17 cellular contexts compared by ENCODE assay signal in the genomic region with DNA sequence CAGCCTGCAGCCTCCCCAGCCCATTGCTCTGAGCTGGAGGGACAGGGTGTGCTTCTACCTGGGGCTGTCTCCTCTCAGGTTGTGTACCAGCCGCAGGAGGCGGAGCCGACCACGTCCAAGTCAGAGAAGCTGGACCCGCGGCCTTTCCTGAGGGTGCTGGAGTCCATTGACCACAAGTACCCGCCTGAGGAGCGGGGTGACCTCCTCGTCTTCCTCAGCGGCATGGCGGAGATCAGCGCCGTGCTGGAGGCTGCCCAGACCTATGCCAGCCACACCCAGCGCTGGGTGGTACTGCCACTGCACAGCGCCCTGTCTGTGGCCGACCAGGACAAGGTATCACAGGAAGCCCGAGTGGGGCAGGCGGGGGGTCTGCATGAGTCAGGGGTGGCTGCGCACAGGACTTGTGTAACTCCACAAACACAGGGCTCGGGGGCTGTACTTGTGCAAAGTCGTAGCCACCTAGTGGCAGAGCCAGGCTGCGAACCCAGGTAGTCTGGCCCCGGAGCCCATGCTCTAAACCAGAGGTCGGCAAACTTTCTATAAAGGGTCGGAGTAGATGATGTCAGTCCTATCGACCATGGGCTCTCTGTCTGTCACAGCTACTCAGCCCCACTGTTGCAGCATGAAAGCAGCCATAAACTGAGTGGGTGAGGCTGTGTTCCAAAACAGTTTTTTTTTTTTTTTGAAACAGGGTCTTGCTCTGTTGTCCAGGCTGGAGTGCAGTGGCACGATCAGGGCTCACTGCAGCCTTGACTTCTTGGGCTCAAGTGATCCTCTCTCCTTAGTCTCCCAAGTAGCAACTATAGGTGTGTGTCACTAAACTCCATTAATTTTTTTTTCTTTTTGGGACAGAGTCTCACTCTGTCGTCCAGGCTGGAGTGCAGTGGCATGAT. TPM values are rescaled to one million over a fixed set of nuclear protein-coding genes. Genes with fewer than 3 reads are reported as not detected.
A peak's percentile ranks its signal among the peaks of the same experiment; 100 is the strongest.
DNase-seq lines count a peak whose midpoint lies in the region; ATAC-seq and TF ChIP-seq lines count a peak whose summit lies in the region.
"Had no signal": no experiment of that assay in that cellular context is flagged by ENCODE, and none has a peak within 500 bp of the region (broad histone marks: within the 10 kb centered on the region; RNA-seq: fewer than 3 reads in every experiment).

No MANE protein-coding gene starts in this region.

- no TSS peak for BruUV-seq in OCI-LY7 (replicated peaks; lab: Mats Ljungman, UMichigan)

- TF ChIP-seq CTCF in GM06990 (IDR thresholded peaks at IDR 0.05; ENCODE audit: insufficient read depth, low read length, poor library complexity, severe bottlenecking): peak; percentile 34
- TF ChIP-seq CTCF in OCI-LY7 (conservative IDR thresholded peaks at IDR 0.05; ENCODE audit: low read length): peak; percentile 67
- peak; percentile 6 for TF ChIP-seq CTCF in fibroblast of the aortic adventitia (IDR thresholded peaks at IDR 0.05; ENCODE audit: insufficient read depth, low read length)

- no peaks in the 10 kb centered on the region for H3K9me2 ChIP-seq in OCI-LY7 (ENCODE audit: insufficient read depth, low read length)

- H3K36me3 ChIP-seq in GM06990 (ENCODE audit: control insufficient read depth, insufficient read depth, low read length): peaks cover 35% of the 10 kb centered on the region
- peaks cover 96% of the 10 kb centered on the region for H3K36me3 ChIP-seq in OCI-LY7 (ENCODE audit: insufficient read depth, low read length)

- no peak overlapping the region for H3K4me2 ChIP-seq in OCI-LY7 (ENCODE audit: low read length)

- H3K36me3 Mint-ChIP-seq in activated naive CD4-positive, alpha-beta T cell treated with anti-CD3 and anti-CD28 coated beads, Interleukin-2, amount 50 U/mL, for 72 hours: peaks cover 30 to 31% of the 10 kb centered on the region in 2 donors

- intact Hi-C loops in OCI-LY7 (cut with micrococcal nuclease; ENCODE audit: unreplicated experiment): no loop called here

- no peaks in the 10 kb centered on the region for H3K79me2 ChIP-seq in OCI-LY7 (ENCODE audit: insufficient read depth, low read depth, low read length)

- in situ Hi-C loops in ACHN (cut with HindIII; ENCODE audit: low pct_ligation_motif_present, low pct_unique_long_range_greater_than_20kb, low sequenced_read_pairs): no loop called here

- no peaks in the 10 kb centered on the region for H3K9me3 ChIP-seq in OCI-LY7 (ENCODE audit: low read length)

- no peaks in the 10 kb centered on the region for H4K20me1 ChIP-seq in OCI-LY7 (ENCODE audit: insufficient read depth, low read length)

- H3K27ac ChIP-seq in OCI-LY7 (ENCODE audit: low read depth, low read length, poor library complexity, severe bottlenecking): no peak overlapping the region
- H3K27ac ChIP-seq: coronary artery, gastroesophageal sphincter had no signal

- no peak overlapping the region for H3K27ac Mint-ChIP-seq in activated naive CD4-positive, alpha-beta T cell treated with anti-CD3 and anti-CD28 coated beads, Interleukin-2, amount 50 U/mL, for 72 hours
- H3K27ac Mint-ChIP-seq: activated naive CD4-positive, alpha-beta T cell treated with anti-CD3 and anti-CD28 coated beads for 36 hours had no signal

- CTCF ChIA-PET in OCI-LY7 (lab: Charles Lee; ENCODE audit: unreplicated experiment): no interaction called here

- H3K4me1 ChIP-seq in OCI-LY7 (ENCODE audit: insufficient read depth, low read length, poor library complexity, severe bottlenecking): no peaks in the 10 kb centered on the region

- no peak overlapping the region for H2AFZ ChIP-seq in OCI-LY7 (ENCODE audit: low read length)

- no peaks in the 10 kb centered on the region for H3K27me3 ChIP-seq in GM06990 (replicated peaks; ENCODE audit: control insufficient read depth, insufficient read depth, low read length)
- H3K27me3 ChIP-seq: gastroesophageal sphincter had no signal

- H3K4me3 ChIP-seq in GM06990 (replicated peaks; ENCODE audit: low read depth, low read length) (no peak overlapping the region), OCI-LY7 (ENCODE audit: low read depth, low read length, poor library complexity, severe bottlenecking) (no peak overlapping the region), fibroblast of the aortic adventitia (ENCODE audit: low read depth, low read length) (no peak overlapping the region)
- H3K4me3 ChIP-seq: coronary artery, gastroesophageal sphincter had no signal

- ATAC-seq in activated naive CD4-positive, alpha-beta T cell treated with anti-CD3 and anti-CD28 coated beads, Interleukin-2, amount 50 U/mL, for 72 hours: no peak
- ATAC-seq in GM18498 (IDR thresholded peaks at IDR 0.05; ENCODE audit: unreplicated experiment): no peak
- ATAC-seq: gastroesophageal sphincter, left colon had no signal

- H3K9me3 Mint-ChIP-seq in activated naive CD4-positive, alpha-beta T cell treated with anti-CD3 and anti-CD28 coated beads, Interleukin-2, amount 50 U/mL, for 72 hours: no peaks in the 10 kb centered on the region
- H3K9me3 Mint-ChIP-seq: activated naive CD4-positive, alpha-beta T cell treated with anti-CD3 and anti-CD28 coated beads for 36 hours; nephron progenitor cell had no signal

- peak; percentile 6 for DNase-seq in ACHN
- DNase-seq in GM06990 (ENCODE audit: extremely low read depth, insufficient read length): no peak
- DNase-seq in OCI-LY7 (ENCODE audit: low spot score): peak; percentile 14
- DNase-seq in fibroblast of the aortic adventitia (ENCODE audit: low read depth): no peak
- no peak for DNase-seq in T1000 (lab: John Stamatoyannopoulos, UW)
- no peak for DNase-seq in activated naive CD4-positive, alpha-beta T cell treated with anti-CD3 and anti-CD28 coated beads, Interleukin-2, amount 50 U/mL, for 72 hours (ENCODE audit: low spot score in 2 of 2)
- DNase-seq in T-helper 1 cell: no peak
- DNase-seq: activated naive CD4-positive, alpha-beta T cell treated with anti-CD3 and anti-CD28 coated beads for 36 hours; left colon; NCI-H226; nephron progenitor cell; stimulated activated CD4-positive, alpha-beta T cell treated with anti-CD3 and anti-CD28 coated beads, Interleukin-15, amount 100 ng/mL, for 24 hours had no signal

- POLR2A ChIA-PET in OCI-LY7 (lab: Charles Lee): interaction anchor here (1.0 to 1.1 kb wide), 2 partner anchors 9 to 13 kb away, joined by 3 to 6 read pairs; no protein-coding TSS in a partner anchor

RNA-seq across cellular contexts. Expression of a gene that starts 8.9 kb away (rescaled TPM):
- 23.0 and 32.2 TPM in 2 replicates for total RNA-seq in OCI-LY7 (2014; rRNA removed; shearing (Covaris generic))
- total RNA-seq in OCI-LY7 (2022): 18.9 and 19.7 TPM in 2 replicates
- total RNA-seq in fibroblast of the aortic adventitia (ENCODE audit: low replicate concordance): 8.1 and 11.6 TPM in 2 replicates
- 10 to 100 TPM; 16.7 to 19.2 TPM for total RNA-seq in activated naive CD4-positive, alpha-beta T cell treated with anti-CD3 and anti-CD28 coated beads, Interleukin-2, amount 50 U/mL, for 72 hours

RNA-seq across cellular contexts. Expression of a gene that starts 26.1 kb away (rescaled TPM):
- total RNA-seq in OCI-LY7 (2014; rRNA removed; shearing (Covaris generic)): 0.70 and 2.9 TPM in 2 replicates
- total RNA-seq in OCI-LY7 (2022) (2.6 and 3.5 TPM in 2 replicates), fibroblast of the aortic adventitia (ENCODE audit: low replicate concordance) (0.33 and 0.63 TPM in 2 replicates)
- total RNA-seq in activated naive CD4-positive, alpha-beta T cell treated with anti-CD3 and anti-CD28 coated beads, Interleukin-2, amount 50 U/mL, for 72 hours: not detected
- total RNA-seq: activated naive CD4-positive, alpha-beta T cell treated with anti-CD3 and anti-CD28 coated beads for 36 hours; SK-MEL-5 had no signal

RNA-seq across cellular contexts. Expression of a gene that starts 48.4 kb away (rescaled TPM):
- not detected in 2 replicates for total RNA-seq in OCI-LY7 (2014; rRNA removed; shearing (Covaris generic))
- 1.1 TPM in 1 of 2 replicates, not detected in the other for total RNA-seq in OCI-LY7 (2022)
- 0.09 TPM in 1 of 2 replicates, not detected in the other for total RNA-seq in fibroblast of the aortic adventitia (ENCODE audit: low replicate concordance)
- total RNA-seq in activated naive CD4-positive, alpha-beta T cell treated with anti-CD3 and anti-CD28 coated beads, Interleukin-2, amount 50 U/mL, for 72 hours: 1 to 10 TPM; 1.3 to 3.2 TPM
- total RNA-seq: M059J had no signal

Comparison
In these comparisons a context has a peak if more than half of its experiments do, and no peak if none do; other contexts are left out.
1. DNase-seq: peak in ACHN (single experiment) and OCI-LY7 (single experiment); none in GM06990 (single experiment), fibroblast of the aortic adventitia (single experiment), T1000 (single experiment), activated naive CD4-positive, alpha-beta T cell treated with anti-CD3 and anti-CD28 coated beads, Interleukin-2, amount 50 U/mL, for 72 hours (0 of 2) and T-helper 1 cell (0 of 5).
2. CTCF ChIP-seq: peak in every context shown above with its lines; median percentile 67 in OCI-LY7; 34 in GM06990; 6 in fibroblast of the aortic adventitia.